ENCODE assay signal across 13 cellular contexts in genomic region chr1:45765999-45766792, GRCh38.
"Had no signal": no experiment of that assay in that cellular context is flagged by ENCODE, and none has a peak within 500 bp of the region (broad histone marks: within the 10 kb centered on the region; RNA-seq: fewer than 3 reads in every experiment).

No MANE protein-coding gene starts in this region.

- H3K4me2 ChIP-seq: hepatocyte had no signal

- H3K9me3 Mint-ChIP-seq: activated CD4-positive, alpha-beta memory T cell treated with anti-CD3 and anti-CD28 coated beads for 36 hours; natural killer cell; stimulated activated naive B cell treated with anti-CD40 and anti-IgM and Interleukin-4, amounts not matched to agents 10 μg/mL and 1 μg/mL and 100 μg/mL, for 72 hours had no signal

- ATAC-seq: esophagus mucosa; natural killer cell; pancreas; stimulated activated naive B cell treated with anti-CD40 and anti-IgM and Interleukin-4, amounts not matched to agents 10 μg/mL and 1 μg/mL and 100 μg/mL, for 72 hours; T-helper 17 cell had no signal

- H3K27me3 Mint-ChIP-seq: activated CD4-positive, alpha-beta memory T cell treated with anti-CD3 and anti-CD28 coated beads for 36 hours; activated naive CD8-positive, alpha-beta T cell; T-helper 17 cell had no signal

- H3K4me1 ChIP-seq: pancreas had no signal

- DNase-seq: activated CD4-positive, alpha-beta memory T cell treated with anti-CD3 and anti-CD28 coated beads for 36 hours; activated T-cell treated with anti-CD3 and anti-CD28 coated beads for 4 hours; amniotic stem cell; effector CD4-positive, alpha-beta T cell; natural killer cell; pancreas; stimulated activated naive B cell treated with anti-CD40 and anti-IgM and Interleukin-4, amounts not matched to agents 10 μg/mL and 1 μg/mL and 100 μg/mL, for 72 hours; T-helper 17 cell had no signal

- H3K27ac ChIP-seq: hepatocyte, neutrophil, pancreas had no signal

- H3K36me3 ChIP-seq: neutrophil, pancreas had no signal

- H3K27ac Mint-ChIP-seq: activated CD4-positive, alpha-beta memory T cell treated with anti-CD3 and anti-CD28 coated beads for 36 hours; activated naive CD8-positive, alpha-beta T cell; natural killer cell; stimulated activated naive B cell treated with anti-CD40 and anti-IgM and Interleukin-4, amounts not matched to agents 10 μg/mL and 1 μg/mL and 100 μg/mL, for 72 hours; T-helper 17 cell had no signal

- H3K4me3 Mint-ChIP-seq: activated CD4-positive, alpha-beta memory T cell treated with anti-CD3 and anti-CD28 coated beads for 36 hours; activated naive CD8-positive, alpha-beta T cell; natural killer cell; stimulated activated naive B cell treated with anti-CD40 and anti-IgM and Interleukin-4, amounts not matched to agents 10 μg/mL and 1 μg/mL and 100 μg/mL, for 72 hours; T-helper 17 cell had no signal

- H2AFZ ChIP-seq: hepatocyte had no signal

- H3K36me3 Mint-ChIP-seq: activated CD4-positive, alpha-beta memory T cell treated with anti-CD3 and anti-CD28 coated beads for 36 hours; activated naive CD8-positive, alpha-beta T cell; natural killer cell; stimulated activated naive B cell treated with anti-CD40 and anti-IgM and Interleukin-4, amounts not matched to agents 10 μg/mL and 1 μg/mL and 100 μg/mL, for 72 hours had no signal

- H3K9me3 ChIP-seq: neutrophil, pancreas had no signal

- H3K79me2 ChIP-seq: hepatocyte had no signal

- H3K27me3 ChIP-seq: hepatocyte, neutrophil, pancreas had no signal

- H3K4me3 ChIP-seq: hepatocyte, lung, pancreas had no signal

- H3K4me1 Mint-ChIP-seq: natural killer cell; stimulated activated naive B cell treated with anti-CD40 and anti-IgM and Interleukin-4, amounts not matched to agents 10 μg/mL and 1 μg/mL and 100 μg/mL, for 72 hours; T-helper 17 cell had no signal
